Comparison of ENCODE assay signal across 1 cellular context in the genomic region with DNA sequence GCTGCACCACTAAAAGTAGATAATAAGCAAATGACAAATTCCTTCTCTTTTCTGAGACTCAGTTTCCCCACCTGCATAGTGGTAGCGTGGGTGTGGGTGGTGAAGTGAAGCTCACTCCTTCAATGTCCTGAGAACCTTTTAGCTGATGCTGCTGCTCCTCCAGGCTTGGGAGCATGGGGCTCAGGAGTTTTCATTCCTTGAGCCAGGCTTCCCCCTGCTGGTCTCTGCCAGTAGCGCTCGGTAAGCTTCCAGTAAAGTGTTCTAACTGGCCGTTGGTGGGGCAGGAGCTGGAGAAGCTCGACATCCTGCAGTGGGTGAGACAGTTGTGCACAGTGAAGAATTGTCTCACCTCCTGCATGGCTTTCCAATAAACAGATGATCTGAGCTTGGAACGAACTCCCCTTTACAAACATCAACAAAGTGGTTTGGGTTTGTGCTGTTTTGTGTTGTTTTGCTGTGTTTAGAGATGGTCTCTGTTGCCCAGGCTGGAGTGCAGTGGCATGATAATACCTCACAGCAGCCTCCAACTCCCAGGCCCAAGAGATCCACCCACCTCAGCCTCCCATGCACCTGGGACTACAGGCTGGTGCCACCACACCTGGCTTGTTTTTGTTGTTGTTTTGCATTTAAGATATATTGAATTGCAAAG.
TF ChIP-seq lines count a peak whose summit lies in the region.

No MANE protein-coding gene starts in this region.

TF ChIP-seq in GM12878, 131 proteins besides CTCF, POLR2A, EP300 and RAD21 (continued from another document):
- peak; percentile 91 for TF ChIP-seq SMC3 (IDR thresholded peaks at IDR 0.05; ENCODE audit: borderline replicate concordance, low read length)
- no peak for TF ChIP-seq FOXK2 (IDR thresholded peaks at IDR 0.05)
- TF ChIP-seq IKZF1 (conservative IDR thresholded peaks at IDR 0.05), result 0 out of 2 replicates have a peak, but pooled peaks have one; percentile 17
